ENCODE assay signal across 17 cellular contexts in genomic region chr9:93475108-93475507, GRCh38.
"Had no signal": no experiment of that assay in that cellular context is flagged by ENCODE, and none has a peak within 500 bp of the region (broad histone marks: within the 10 kb centered on the region; RNA-seq: fewer than 3 reads in every experiment).

No MANE protein-coding gene starts in this region.

- H3K27me3 Mint-ChIP-seq: dendritic cell treated with granulocyte-macrophage colony-stimulating factor and Interleukin-4, amounts not matched to agents 40 ng/mL and 50 ng/mL, for 4 days; effector memory CD8-positive, alpha-beta T cell; naive B cell; stimulated activated memory B cell treated with anti-CD40 and anti-IgM and Interleukin-4, amounts not matched to agents 10 μg/mL and 1 μg/mL and 100 μg/mL, for 72 hours had no signal

- H3K4me3 Mint-ChIP-seq: dendritic cell treated with granulocyte-macrophage colony-stimulating factor and Interleukin-4, amounts not matched to agents 40 ng/mL and 50 ng/mL, for 4 days; effector memory CD8-positive, alpha-beta T cell; naive B cell; nephron progenitor cell; stimulated activated memory B cell treated with anti-CD40 and anti-IgM and Interleukin-4, amounts not matched to agents 10 μg/mL and 1 μg/mL and 100 μg/mL, for 72 hours had no signal

- H3K9me3 Mint-ChIP-seq: dendritic cell treated with granulocyte-macrophage colony-stimulating factor and Interleukin-4, amounts not matched to agents 40 ng/mL and 50 ng/mL, for 4 days; effector memory CD8-positive, alpha-beta T cell; naive B cell; stimulated activated memory B cell treated with anti-CD40 and anti-IgM and Interleukin-4, amounts not matched to agents 10 μg/mL and 1 μg/mL and 100 μg/mL, for 72 hours had no signal

- FAIRE-seq: islet of Langerhans had no signal

- ATAC-seq: effector memory CD8-positive, alpha-beta T cell; gastrocnemius medialis; heart right ventricle; sciatic nerve; stimulated activated memory B cell treated with anti-CD40 and anti-IgM and Interleukin-4, amounts not matched to agents 10 μg/mL and 1 μg/mL and 100 μg/mL, for 72 hours had no signal

- H3K27ac Mint-ChIP-seq: effector memory CD8-positive, alpha-beta T cell; nephron progenitor cell; stimulated activated memory B cell treated with anti-CD40 and anti-IgM and Interleukin-4, amounts not matched to agents 10 μg/mL and 1 μg/mL and 100 μg/mL, for 72 hours had no signal

- DNase-seq: effector memory CD8-positive, alpha-beta T cell; gastrocnemius medialis; heart right ventricle; hypothalamus; kidney glomerular epithelial cell; mesendoderm; naive B cell; nephron progenitor cell; posterior cingulate gyrus; spleen; stimulated activated CD4-positive, alpha-beta T cell treated with anti-CD3 and anti-CD28 coated beads, Interleukin-15, amount 100 ng/mL, for 24 hours; stimulated activated CD4-positive, alpha-beta T cell treated with anti-CD3 and anti-CD28 coated beads, Interleukin-1b, Interleukin-23, amount 100 ng/mL, for 48 hours; stimulated activated CD4-positive, alpha-beta T cell treated with anti-CD3 and anti-CD28 coated beads, Interleukin-4, amount 100 ng/mL, for 24 hours had no signal
